Comparison of ENCODE assay signal across 8 cellular contexts in the genomic region with DNA sequence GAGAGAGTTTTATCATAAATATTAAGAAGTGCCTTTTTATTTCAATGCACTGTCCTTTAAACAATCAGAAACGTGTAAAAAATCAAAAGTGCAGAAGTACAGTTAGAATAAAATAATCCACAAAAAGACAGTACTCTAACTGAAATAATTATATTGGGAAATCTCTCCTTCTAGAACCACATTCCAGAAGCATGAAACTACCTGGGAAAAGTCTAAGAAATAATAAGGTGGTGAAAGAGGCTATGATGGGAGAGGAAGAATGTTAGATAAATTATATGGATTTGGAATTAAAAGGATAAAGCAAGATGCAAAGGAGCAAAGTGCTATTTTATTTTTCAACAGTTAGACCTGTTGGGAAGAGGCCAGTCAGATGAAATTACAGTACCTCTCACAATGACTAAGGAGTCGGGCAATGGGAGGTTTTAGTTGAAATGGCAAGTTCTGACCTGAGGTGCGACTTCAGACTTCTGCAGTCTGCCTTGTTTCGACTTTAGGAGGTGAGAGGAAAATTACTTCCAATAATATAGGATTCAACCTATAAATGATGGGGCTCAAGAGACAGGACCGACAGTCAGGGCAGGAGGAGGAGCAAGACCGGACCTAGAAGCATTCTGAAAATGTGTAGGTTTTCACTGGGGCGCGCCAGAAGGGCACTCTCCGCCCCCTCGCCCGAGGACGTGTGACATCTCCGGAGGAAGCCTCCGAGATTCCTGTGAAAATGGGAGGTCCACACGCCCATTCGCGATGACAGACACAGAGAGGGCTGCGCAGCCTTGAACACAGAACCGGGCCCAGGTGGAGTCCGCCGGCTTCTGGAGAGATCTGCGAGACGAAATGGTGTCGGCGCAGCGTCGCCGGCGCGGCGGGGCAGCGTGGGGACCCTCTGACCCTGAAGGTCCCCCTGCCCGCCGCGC. TPM values are rescaled to one million over a fixed set of nuclear protein-coding genes. Genes with fewer than 3 reads are reported as not detected.
DNase-seq lines count a peak whose midpoint lies in the region; ATAC-seq, FAIRE-seq and TF ChIP-seq lines count a peak whose summit lies in the region.

No MANE protein-coding gene starts in this region.

- H3K27me3 ChIP-seq in A673 (replicated peaks; ENCODE audit: insufficient read depth, low read depth, low read length, poor library complexity) (peaks cover 7% of the 10 kb centered on the region), NT2/D1 (ENCODE audit: insufficient read depth, insufficient read length) (no peaks in the 10 kb centered on the region)

- ATAC-seq in HG02981 (IDR thresholded peaks at IDR 0.05; ENCODE audit: unreplicated experiment) = peak; percentile 10

- H3K9me3 ChIP-seq in A673 (ENCODE audit: low read depth, low read length, poor library complexity, severe bottlenecking) (no peaks in the 10 kb centered on the region), NT2/D1 (ENCODE audit: insufficient read depth, low read length) (no peaks in the 10 kb centered on the region)

- FAIRE-seq in GM18507 (lab: Jason Lieb, UNC) = peak; percentile 75

- H3K36me3 ChIP-seq in A673 (ENCODE audit: insufficient read depth, low read length, poor library complexity, severe bottlenecking) = no peaks in the 10 kb centered on the region
- no peaks in the 10 kb centered on the region for H3K36me3 ChIP-seq in NT2/D1 (ENCODE audit: insufficient read depth, insufficient read length, low read length)

- H3K27me3 Mint-ChIP-seq in type B pancreatic cell = no peaks in the 10 kb centered on the region

- H3K4me3 ChIP-seq in A673 (ENCODE audit: low read depth, low read length, poor library complexity, severe bottlenecking) = peak overlapping the region; percentile 94
- H3K4me3 ChIP-seq in NT2/D1 (ENCODE audit: insufficient read length, low read depth) = peak overlapping the region; percentile 54

- TF ChIP-seq CTCF in A673 (conservative IDR thresholded peaks at IDR 0.05; ENCODE audit: low read depth, low read length) (no peak), type B pancreatic cell (conservative IDR thresholded peaks at IDR 0.05) (no peak)

- DNase-seq in A673 (ENCODE audit: low spot score) = peak; percentile 47
- no peak for DNase-seq in GM18507 (ENCODE audit: extremely low spot score, insufficient read length, low read depth)
- DNase-seq in NT2/D1 (ENCODE audit: low read depth, low spot score) = no peak
- DNase-seq in activated T-helper 9 cell treated with anti-CD3 and anti-CD28 coated beads, Interleukin-2, amount 50 U/mL, for 16 hours (ENCODE audit: low read depth) = peak; percentile 3
- peak; percentile 70 for DNase-seq in glomerular visceral epithelial cell (ENCODE audit: extremely low spot score)
- DNase-seq in occipital lobe (lab: John Stamatoyannopoulos, UW) = peak; percentile 60
- DNase-seq in type B pancreatic cell (ENCODE audit: extremely low spot score, unreplicated experiment) = no peak

- BruUV-seq in A673 (replicated peaks; lab: Mats Ljungman, UMichigan) = TSS peak; percentile 38

- POLR2A ChIA-PET in A673 (lab: Charles Lee; ENCODE audit: low non-redundant PET) = interaction anchor here (0.5 kb wide), 1 partner anchor 821 kb away, joined by 5 read pairs; no protein-coding TSS in a partner anchor

- peak overlapping the region; percentile 97 for H3K4me3 Mint-ChIP-seq in type B pancreatic cell

- CTCF ChIA-PET in A673 (lab: Charles Lee) = interaction anchor here (0.6 to 1.4 kb wide), 3 partner anchors 41 to 62 kb away, joined by 4 to 6 read pairs (median 5); a partner anchor contains a TSS

- H3K27ac Mint-ChIP-seq in type B pancreatic cell = peak overlapping the region; percentile 94

- peak overlapping the region; percentile 56 for H3K9ac ChIP-seq in NT2/D1 (ENCODE audit: insufficient read length, low read depth)

- no peaks in the 10 kb centered on the region for H3K9me3 Mint-ChIP-seq in type B pancreatic cell

- H3K4me1 Mint-ChIP-seq in type B pancreatic cell (ENCODE audit: unreplicated experiment) = peaks cover 9% of the 10 kb centered on the region

- H3K4me1 ChIP-seq in A673 (ENCODE audit: insufficient read depth, low read length, poor library complexity, severe bottlenecking) (peaks cover 3% of the 10 kb centered on the region), NT2/D1 (ENCODE audit: insufficient read depth, insufficient read length) (no peaks in the 10 kb centered on the region)

- no peaks in the 10 kb centered on the region for H3K36me3 Mint-ChIP-seq in type B pancreatic cell

- intact Hi-C loops in A673 (cut with micrococcal nuclease; ENCODE audit: unreplicated experiment) = no loop called here

- H3K27ac ChIP-seq in A673 (ENCODE audit: low read depth, low read length, poor library complexity, severe bottlenecking) = peak overlapping the region; percentile 56

RNA-seq across cellular contexts. Expression of a gene that starts 0.7 kb away (rescaled TPM):
- 2.9 and 3.7 TPM in 2 replicates for total RNA-seq in A673 (2021)
- 12.0 TPM for total RNA-seq in occipital lobe
- 6.0 and 7.0 TPM in 2 replicates for total RNA-seq in type B pancreatic cell (ENCODE audit: low replicate concordance)

Comparison
In these comparisons a context has a peak if more than half of its experiments do, and no peak if none do; other contexts are left out.
1. DNase-seq: peak in A673 (single experiment), activated T-helper 9 cell treated with anti-CD3 and anti-CD28 coated beads, Interleukin-2, amount 50 U/mL, for 16 hours (single experiment), glomerular visceral epithelial cell (single experiment) and occipital lobe (single experiment); none in GM18507 (single experiment), NT2/D1 (single experiment) and type B pancreatic cell (single experiment).